ENCODE assay signal across 6 cellular contexts in the genomic region with DNA sequence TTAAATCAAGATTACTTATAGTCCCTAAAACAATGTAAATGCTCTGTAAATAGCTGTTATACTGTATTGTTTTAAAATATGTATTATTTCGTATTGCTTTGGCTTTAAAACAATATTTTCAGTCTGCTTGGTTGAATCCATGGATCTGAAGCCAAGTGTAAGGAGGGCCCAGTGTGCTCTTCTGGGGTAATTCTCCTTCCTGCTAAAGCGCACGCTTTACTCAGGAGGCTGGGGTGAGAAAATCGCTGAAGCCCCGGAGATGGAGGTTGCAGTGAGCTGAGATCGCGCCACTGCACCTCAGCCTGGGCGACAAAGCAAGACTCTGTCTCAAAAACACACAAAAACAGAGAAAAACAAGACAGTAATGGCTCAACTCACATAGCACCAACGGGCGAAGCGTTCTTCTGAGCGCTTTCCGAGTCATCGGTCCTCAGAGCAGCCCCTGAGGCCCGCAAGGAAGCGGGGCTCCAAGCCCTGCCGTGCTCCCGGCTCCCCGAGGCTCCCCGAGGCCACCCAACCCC.
DNase-seq lines count a peak whose midpoint lies in the region; ATAC-seq and TF ChIP-seq lines count a peak whose summit lies in the region.

No MANE protein-coding gene starts in this region.

- ATAC-seq in GM21723 (IDR thresholded peaks at IDR 0.05; ENCODE audit: unreplicated experiment) (peak; percentile 28), RWPE2 (ENCODE audit: low read depth) (no peak)

- H3K4me1 ChIP-seq in RWPE2 (ENCODE audit: insufficient read depth, poor library complexity, severe bottlenecking), result peaks cover 9% of the 10 kb centered on the region
- peaks cover 5% of the 10 kb centered on the region for H3K4me1 ChIP-seq in iPS-18a (ENCODE audit: control insufficient read depth, low read depth, low read length)

- H3K4me3 ChIP-seq in RWPE2 (ENCODE audit: severe bottlenecking) (peak overlapping the region; percentile 71), iPS-18a (ENCODE audit: low read length) (peak overlapping the region; percentile 58)

- no peak overlapping the region for H3K9ac ChIP-seq in iPS-18a (ENCODE audit: low read length)

- DNase-seq in RWPE2 (ENCODE audit: low spot score) (no peak), activated gamma-delta T cell (lab: John Stamatoyannopoulos, UW) (no peak), EL (no peak), iPS-NIHi7 (ENCODE audit: extremely low spot score) (no peak)

- H3K9me3 ChIP-seq in RWPE2 (ENCODE audit: severe bottlenecking), result no peaks in the 10 kb centered on the region
- no peaks in the 10 kb centered on the region for H3K9me3 ChIP-seq in iPS-18a (ENCODE audit: control insufficient read depth, low read depth, low read length)

- peak overlapping the region; percentile 57 for H3K27ac ChIP-seq in RWPE2 (ENCODE audit: poor library complexity, severe bottlenecking)
- no peak overlapping the region for H3K27ac ChIP-seq in iPS-18a (ENCODE audit: low read length)

- H3K27me3 ChIP-seq in RWPE2 (ENCODE audit: insufficient read depth, poor library complexity, severe bottlenecking) (no peaks in the 10 kb centered on the region), iPS-18a (ENCODE audit: control insufficient read depth, insufficient read depth, low read length) (peaks cover 39% of the 10 kb centered on the region)

- no peaks in the 10 kb centered on the region for H3K36me3 ChIP-seq in RWPE2 (ENCODE audit: low read depth)
- no peaks in the 10 kb centered on the region for H3K36me3 ChIP-seq in iPS-18a (ENCODE audit: control insufficient read depth, low read depth, low read length)

- TF ChIP-seq CTCF in RWPE2 (IDR thresholded peaks at IDR 0.05; ENCODE audit: poor library complexity, severe bottlenecking), result no peak
